Comparison of ENCODE assay signal across 14 cellular contexts in the genomic region with DNA sequence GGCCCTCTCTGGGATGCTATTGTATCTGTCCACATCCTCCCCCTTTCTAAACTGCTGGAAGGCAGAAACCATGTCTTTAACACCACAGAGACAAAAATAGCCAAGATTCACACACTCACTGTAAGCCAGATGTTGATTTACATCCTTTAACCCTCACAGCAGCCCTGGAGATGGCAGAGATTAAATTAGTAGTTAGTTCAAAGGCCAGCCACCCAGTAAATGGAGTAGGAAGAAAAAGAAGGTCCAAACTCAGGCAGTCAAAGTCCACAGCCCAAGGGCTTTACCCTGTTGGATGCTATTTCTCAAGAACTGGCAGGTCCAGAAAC. TPM values are rescaled to one million over a fixed set of nuclear protein-coding genes. Genes with fewer than 3 reads are reported as not detected.
DNase-seq lines count a peak whose midpoint lies in the region; ATAC-seq and TF ChIP-seq lines count a peak whose summit lies in the region.
"Had no signal": no experiment of that assay in that cellular context is flagged by ENCODE, and none has a peak within 500 bp of the region (broad histone marks: within the 10 kb centered on the region; RNA-seq: fewer than 3 reads in every experiment).

No MANE protein-coding gene starts in this region.

- peaks cover 34% of the 10 kb centered on the region for H3K36me3 Mint-ChIP-seq in activated T-cell treated with anti-CD3 and anti-CD28 coated beads, Interleukin-2, amount 50 U/mL, for 4 hours (ENCODE audit: insufficient read depth)
- H3K36me3 Mint-ChIP-seq in stimulated activated effector memory CD8-positive, alpha-beta T cell treated with anti-CD3 and anti-CD28 coated beads, Interleukin-12 subunit alpha, Interleukin-12 subunit beta, amount 100 ng/mL, for 72 hours = peaks cover 81% of the 10 kb centered on the region

- no peaks in the 10 kb centered on the region for H3K27me3 ChIP-seq in PC-3 (ENCODE audit: low read length)
- no peaks in the 10 kb centered on the region for H3K27me3 ChIP-seq in endocrine pancreas (ENCODE audit: control insufficient read depth, insufficient read depth, low read length)
- H3K27me3 ChIP-seq in MG63 = no peaks in the 10 kb centered on the region
- H3K27me3 ChIP-seq: colonic mucosa had no signal

- H3K4me2 ChIP-seq in PC-3 (ENCODE audit: low read length) = peak overlapping the region; percentile 89; the same call in 1 of the 2 replicates

- DNase-seq in activated T-cell treated with anti-CD3 and anti-CD28 coated beads, Interleukin-2, amount 50 U/mL, for 4 hours = no peak
- DNase-seq in activated T-cell treated with anti-CD3 and anti-CD28 coated beads for 4 hours (no peak), PC-3 (no peak), MG63 (no peak), iPS-NIHi7 (ENCODE audit: extremely low spot score) (no peak)
- DNase-seq in stimulated activated effector memory CD8-positive, alpha-beta T cell treated with anti-CD3 and anti-CD28 coated beads, Interleukin-12 subunit alpha, Interleukin-12 subunit beta, amount 100 ng/mL, for 72 hours (ENCODE audit: low spot score in 2 of 2) = no peak
- DNase-seq: amygdala, colonic mucosa, DMS79 treated with DMSO at 0.1 percent for 48 hours, NCI-H2081, psoas muscle, SW 1271 had no signal

- H3K36me3 ChIP-seq in PC-3 (ENCODE audit: low read depth, low read length) = peaks cover 20% of the 10 kb centered on the region
- H3K36me3 ChIP-seq in endocrine pancreas (ENCODE audit: control insufficient read depth, insufficient read depth, low read length) = no peaks in the 10 kb centered on the region
- H3K36me3 ChIP-seq in MG63 = peaks cover 70% of the 10 kb centered on the region

- H3K9me3 Mint-ChIP-seq in activated T-cell treated with anti-CD3 and anti-CD28 coated beads, Interleukin-2, amount 50 U/mL, for 4 hours = no peaks in the 10 kb centered on the region
- H3K9me3 Mint-ChIP-seq in stimulated activated effector memory CD8-positive, alpha-beta T cell treated with anti-CD3 and anti-CD28 coated beads, Interleukin-12 subunit alpha, Interleukin-12 subunit beta, amount 100 ng/mL, for 72 hours = no peaks in the 10 kb centered on the region

- H3K4me3 Mint-ChIP-seq in activated T-cell treated with anti-CD3 and anti-CD28 coated beads, Interleukin-2, amount 50 U/mL, for 4 hours = peak overlapping the region; percentile 100
- no peak overlapping the region for H3K4me3 Mint-ChIP-seq in stimulated activated effector memory CD8-positive, alpha-beta T cell treated with anti-CD3 and anti-CD28 coated beads, Interleukin-12 subunit alpha, Interleukin-12 subunit beta, amount 100 ng/mL, for 72 hours

- no peak overlapping the region for H3K27ac ChIP-seq in PC-3 (ENCODE audit: low read length)
- H3K27ac ChIP-seq: colonic mucosa, psoas muscle had no signal

- H3K27ac Mint-ChIP-seq in stimulated activated effector memory CD8-positive, alpha-beta T cell treated with anti-CD3 and anti-CD28 coated beads, Interleukin-12 subunit alpha, Interleukin-12 subunit beta, amount 100 ng/mL, for 72 hours = peak overlapping the region; percentile 9

- BruUV-seq in PC-3 (replicated peaks; lab: Mats Ljungman, UMichigan) = no TSS peak

- H3K79me2 ChIP-seq in PC-3 (ENCODE audit: low read length) = peaks cover 73% of the 10 kb centered on the region

- H3K4me1 ChIP-seq in PC-3 (ENCODE audit: insufficient read depth, low read length) (peaks cover 30% of the 10 kb centered on the region), endocrine pancreas (ENCODE audit: control insufficient read depth, insufficient read depth, low read length) (no peaks in the 10 kb centered on the region)

- intact Hi-C loops in PC-3 (cut with micrococcal nuclease) = no loop called here

- H3K27me3 Mint-ChIP-seq in activated T-cell treated with anti-CD3 and anti-CD28 coated beads, Interleukin-2, amount 50 U/mL, for 4 hours (ENCODE audit: low read depth) = no peaks in the 10 kb centered on the region

- peaks cover 20% of the 10 kb centered on the region for H3F3A ChIP-seq in PC-3 (ENCODE audit: low read length, unreplicated experiment)

- no peak overlapping the region for H3K4me3 ChIP-seq in PC-3 (ENCODE audit: low read length)
- no peak overlapping the region for H3K4me3 ChIP-seq in endocrine pancreas (ENCODE audit: control insufficient read depth, insufficient read depth, low read length)
- H3K4me3 ChIP-seq in MG63 = no peak overlapping the region
- H3K4me3 ChIP-seq: colonic mucosa, psoas muscle had no signal

- no peak for TF ChIP-seq POLR2A in GM18505 (IDR thresholded peaks at IDR 0.05; ENCODE audit: borderline replicate concordance, extremely low read depth, insufficient read depth, insufficient read length)

- H3K9me3 ChIP-seq in PC-3 (ENCODE audit: low read length) (no peaks in the 10 kb centered on the region), endocrine pancreas (ENCODE audit: control insufficient read depth, low read length) (no peaks in the 10 kb centered on the region), MG63 (no peaks in the 10 kb centered on the region)
- H3K9me3 ChIP-seq: colonic mucosa, psoas muscle had no signal

- no peak overlapping the region for H2AFZ ChIP-seq in PC-3 (ENCODE audit: low read length)

- CTCF ChIA-PET in PC-3 (lab: Charles Lee) = interaction anchor here (0.7 kb wide), 1 partner anchor 10 kb away, joined by 3 read pairs; no protein-coding TSS in a partner anchor

- H3K4me1 Mint-ChIP-seq in activated T-cell treated with anti-CD3 and anti-CD28 coated beads, Interleukin-2, amount 50 U/mL, for 4 hours (ENCODE audit: low read depth) = peaks cover 56% of the 10 kb centered on the region
- H3K4me1 Mint-ChIP-seq in stimulated activated effector memory CD8-positive, alpha-beta T cell treated with anti-CD3 and anti-CD28 coated beads, Interleukin-12 subunit alpha, Interleukin-12 subunit beta, amount 100 ng/mL, for 72 hours = peaks cover 61% of the 10 kb centered on the region

- no peak for ATAC-seq in activated T-cell treated with anti-CD3 and anti-CD28 coated beads, Interleukin-2, amount 50 U/mL, for 4 hours
- no peak for ATAC-seq in PC-3
- ATAC-seq in stimulated activated effector memory CD8-positive, alpha-beta T cell treated with anti-CD3 and anti-CD28 coated beads, Interleukin-12 subunit alpha, Interleukin-12 subunit beta, amount 100 ng/mL, for 72 hours = no peak
- no peak for ATAC-seq in GM18505 (IDR thresholded peaks at IDR 0.05; ENCODE audit: unreplicated experiment)
- ATAC-seq: psoas muscle had no signal

- POLR2A ChIA-PET in PC-3 (lab: Charles Lee; ENCODE audit: unreplicated experiment) = no interaction called here

- TF ChIP-seq CTCF in PC-3 (conservative IDR thresholded peaks at IDR 0.05; ENCODE audit: low read depth, low read length) = no peak

- H3K9me2 ChIP-seq in PC-3 (replicated peaks; ENCODE audit: low read length) = no peaks in the 10 kb centered on the region

- 0 out of 2 replicates have a peak, but pooled peaks cover 3% of the 10 kb centered on the region for H4K20me1 ChIP-seq in PC-3 (ENCODE audit: low read length)

- H3K9ac ChIP-seq in PC-3 (ENCODE audit: low read length) = no peak overlapping the region
- peak overlapping the region; percentile 5 for H3K9ac ChIP-seq in endocrine pancreas (ENCODE audit: control insufficient read depth, insufficient read depth, low read length)

RNA-seq across cellular contexts. Expression of a gene that starts 2.1 kb away (rescaled TPM):
- 10 to 100 TPM; 25.9 to 28.1 (median 26.2) TPM for total RNA-seq in activated T-cell treated with anti-CD3 and anti-CD28 coated beads, Interleukin-2, amount 50 U/mL, for 4 hours
- 48.2 and 59.0 TPM in 2 replicates for total RNA-seq in PC-3 (2014; rRNA removed)
- 12.0 and 14.4 TPM in 2 replicates for total RNA-seq in MG63 (2014; rRNA removed; shearing (Covaris generic); ENCODE audit: low replicate concordance)

RNA-seq across cellular contexts. Expression of a gene that starts 2.3 kb away (rescaled TPM):
- total RNA-seq in activated T-cell treated with anti-CD3 and anti-CD28 coated beads, Interleukin-2, amount 50 U/mL, for 4 hours = 1,000 to 10,000 TPM; 1,673 to 1,831 (median 1,724) TPM
- total RNA-seq in PC-3 (2014; rRNA removed) = 1,119 and 1,157 TPM in 2 replicates
- total RNA-seq in MG63 (2014; rRNA removed; shearing (Covaris generic); ENCODE audit: low replicate concordance) = 283 and 364 TPM in 2 replicates

RNA-seq across cellular contexts. Expression of a gene that starts 2.5 kb away (rescaled TPM):
- 100 to 1,000 TPM; 102 to 110 (median 104) TPM for total RNA-seq in activated T-cell treated with anti-CD3 and anti-CD28 coated beads, Interleukin-2, amount 50 U/mL, for 4 hours
- total RNA-seq in PC-3 (2014; rRNA removed) = 163 and 183 TPM in 2 replicates
- 74.4 and 79.4 TPM in 2 replicates for total RNA-seq in MG63 (2014; rRNA removed; shearing (Covaris generic); ENCODE audit: low replicate concordance)

RNA-seq across cellular contexts. Expression of a gene that starts 8.0 kb away (rescaled TPM):
- 10 to 100 TPM; 18.4 to 19.4 (median 18.7) TPM for total RNA-seq in activated T-cell treated with anti-CD3 and anti-CD28 coated beads, Interleukin-2, amount 50 U/mL, for 4 hours
- total RNA-seq in PC-3 (2014; rRNA removed) = 38.4 and 44.2 TPM in 2 replicates
- 3.5 and 10.9 TPM in 2 replicates for total RNA-seq in MG63 (2014; rRNA removed; shearing (Covaris generic); ENCODE audit: low replicate concordance)

RNA-seq across cellular contexts. Expression of a gene that starts 14.7 kb away (rescaled TPM):
- 10 to 100 TPM; 36.8 to 51.5 (median 47.2) TPM for total RNA-seq in activated T-cell treated with anti-CD3 and anti-CD28 coated beads, Interleukin-2, amount 50 U/mL, for 4 hours
- 22.3 and 33.2 TPM in 2 replicates for total RNA-seq in PC-3 (2014; rRNA removed)
- total RNA-seq in MG63 (2014; rRNA removed; shearing (Covaris generic); ENCODE audit: low replicate concordance) = 0.91 and 18.3 TPM in 2 replicates
